ENCODE assay signal across 8 cellular contexts in the genomic region with DNA sequence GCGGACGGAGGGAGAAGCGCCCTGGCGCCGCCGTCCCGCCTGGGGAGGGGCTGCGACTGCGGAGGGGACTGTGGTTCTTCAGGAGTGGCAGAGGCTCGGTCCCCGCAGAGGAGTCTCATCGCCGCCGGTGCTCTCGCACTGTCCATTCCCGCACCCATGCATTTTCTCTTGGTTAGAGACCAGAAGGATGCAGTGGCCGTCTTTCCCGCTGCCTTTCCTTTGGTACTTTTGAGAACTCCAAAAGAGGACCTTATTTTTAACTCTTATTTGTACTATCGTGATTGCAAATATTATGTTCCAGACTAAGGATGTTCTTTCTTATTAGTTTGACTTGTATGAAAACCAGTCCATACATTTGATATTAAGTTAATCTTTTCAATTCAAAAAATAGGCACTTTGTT. TPM values are rescaled to one million over a fixed set of nuclear protein-coding genes. Genes with fewer than 3 reads are reported as not detected.
DNase-seq lines count a peak whose midpoint lies in the region; ATAC-seq and TF ChIP-seq lines count a peak whose summit lies in the region.

No MANE protein-coding gene starts in this region.

- H3K36me3 ChIP-seq in brain microvascular endothelial cell (replicated peaks) (no peaks in the 10 kb centered on the region), spleen (peaks cover 0 to 10% (median 0%) of the 10 kb centered on the region in 6 donors)

- in situ Hi-C loops in brain microvascular endothelial cell (cut with HindIII; ENCODE audit: low pct_ligation_motif_present, low sequenced_read_pairs): no loop called here

- DNase-seq in DMS 273 (lab: John Stamatoyannopoulos, UW; ENCODE audit: unreplicated experiment): peak; percentile 88
- DNase-seq in HT1080 (ENCODE audit: low read depth): peak; percentile 64
- DNase-seq in RWPE1 (ENCODE audit: low spot score): peak; percentile 74
- DNase-seq in brain microvascular endothelial cell: peak; percentile 30
- peak; percentile 91 for DNase-seq in islet precursor cell
- no peak for DNase-seq in spleen

- TF ChIP-seq POLR2A in spleen (IDR thresholded peaks at IDR 0.05): peak in 1 of 3 donors; percentile 7

- H3K4me3 ChIP-seq in brain microvascular endothelial cell (ENCODE audit: low read depth, low read length): peak overlapping the region; percentile 87
- H3K4me3 ChIP-seq in spleen: peak overlapping the region; percentile 46 to 89 (median 81)

- 0% methylated on average over 10 to 19 of the region's 19 CpGs for WGBS in spleen, 5 donors

- intact Hi-C loops in spleen (cut with DNase I; ENCODE audit: low total_unique reads): no loop called here

- ATAC-seq in GM19397 (IDR thresholded peaks at IDR 0.05; ENCODE audit: unreplicated experiment) (peak; percentile 41), GM18519 (IDR thresholded peaks at IDR 0.05; ENCODE audit: low FRiP score, unreplicated experiment) (no peak)

- TF ChIP-seq CTCF in RWPE1 (conservative IDR thresholded peaks at IDR 0.05; ENCODE audit: low read depth) (no peak), brain microvascular endothelial cell (IDR thresholded peaks at IDR 0.05; ENCODE audit: low read depth, low read length, missing control alignments) (peak; percentile 49), spleen (IDR thresholded peaks at IDR 0.05 in 8 of 11, conservative IDR thresholded peaks at IDR 0.05 in 3 of 11) (peak in 3 of 11 experiments; percentile 29 to 52 (median 39))

- POLR2A ChIA-PET in RWPE1 (lab: Yijun Ruan, JAX; ENCODE audit: low non-redundant PET): interaction anchor here (0.6 to 0.7 kb wide), 2 partner anchors 13 to 32 kb away, joined by 3 to 4 read pairs; no protein-coding TSS in a partner anchor

- no peaks in the 10 kb centered on the region for H3K9me3 ChIP-seq in spleen

- CTCF ChIA-PET in RWPE1 (lab: Yijun Ruan, JAX): interaction anchor here (0.9 kb wide), 1 partner anchor 306 kb away, joined by 6 read pairs; no protein-coding TSS in a partner anchor

- H3K27me3 ChIP-seq in brain microvascular endothelial cell (replicated peaks) (no peaks in the 10 kb centered on the region), spleen (replicated peaks in 1 of 7) (no peaks in the 10 kb centered on the region)

- H3K27ac ChIP-seq in RWPE1: peak overlapping the region; percentile 95
- H3K27ac ChIP-seq in brain microvascular endothelial cell: peak overlapping the region; percentile 93
- H3K27ac ChIP-seq in spleen: peak overlapping the region; percentile 72 to 99 (median 98)

- peaks cover 12 to 55% (median 34%) of the 10 kb centered on the region in 6 donors for H3K4me1 ChIP-seq in spleen

RNA-seq across cellular contexts. Expression of a gene that starts 0.6 kb away (rescaled TPM):
- total RNA-seq in HT1080 (2014; rRNA removed; shearing (Covaris generic)): 9.0 and 10.3 TPM in 2 replicates
- 6.9 and 7.9 TPM in 2 replicates for polyA plus RNA-seq in HT1080 (2015; cell fraction: cytosol; rRNA removed)
- polyA plus RNA-seq in HT1080 (2015; cell fraction: nucleus; rRNA removed): 42.7 and 47.6 TPM in 2 replicates
- 10 to 100 TPM; 41.3 to 67.8 (median 55.8) TPM for total RNA-seq in spleen
- polyA plus RNA-seq in spleen: 10 to 100 TPM in 1 of 3 donors, 1 to 10 TPM in 2; 8.5 to 12.2 (median 9.5) TPM
